In the genomic region with DNA sequence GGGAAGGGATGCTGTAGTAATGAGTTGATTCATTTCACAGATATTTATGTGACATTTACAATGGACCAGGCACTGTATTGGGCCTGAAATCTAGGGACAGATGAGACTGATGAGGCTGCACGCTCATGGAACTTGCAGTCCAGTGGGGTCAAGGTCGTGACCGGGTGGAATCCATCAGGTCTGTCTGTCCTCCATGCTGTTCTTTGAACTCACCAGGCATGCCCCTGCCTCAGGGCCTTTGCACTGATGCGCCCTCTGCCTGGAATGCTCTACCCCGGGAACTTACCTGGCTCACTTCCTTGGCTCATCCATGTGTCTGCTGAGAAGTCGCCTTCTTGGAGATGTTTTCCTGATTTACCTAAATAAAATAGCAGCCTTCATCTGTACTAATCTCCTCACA, we compare ENCODE assay signal across 28 cellular contexts.
"Had no signal": no experiment of that assay in that cellular context is flagged by ENCODE, and none has a peak within 500 bp of the region (broad histone marks: within the 10 kb centered on the region; RNA-seq: fewer than 3 reads in every experiment).

No MANE protein-coding gene starts in this region.

- H3K36me3 Mint-ChIP-seq: activated CD4-positive, alpha-beta memory T cell treated with anti-CD3 and anti-CD28 coated beads for 36 hours; activated naive CD8-positive, alpha-beta T cell; brain had no signal

- H3K4me3 Mint-ChIP-seq: activated B cell treated with CpG ODN at 0.5 μM for 24 hours; activated CD4-positive, alpha-beta memory T cell treated with anti-CD3 and anti-CD28 coated beads for 36 hours; activated CD4-positive, alpha-beta T cell treated with anti-CD3 and anti-CD28 coated beads, Interleukin-2, amount 10 ng/mL, durations not matched to agents 24 days and 14 days; activated CD8-positive, alpha-beta T cell treated with anti-CD3 and anti-CD28 coated beads, Interleukin-2, amount 10 ng/mL, durations not matched to agents 7 days and 5 days; activated naive CD8-positive, alpha-beta T cell; activated T-cell treated with anti-CD3 and anti-CD28 coated beads, Interleukin-2, amount 50 U/mL, for 4 hours; activated T-helper 17 cell treated with anti-CD3 and anti-CD28 coated beads, Interleukin-2, amount 50 U/mL, for 72 hours; brain; central memory CD8-positive, alpha-beta T cell; dendritic cell treated with granulocyte-macrophage colony-stimulating factor and Interleukin-4, amounts not matched to agents 40 ng/mL and 50 ng/mL, for 4 days; T-helper 1 cell treated with Interleukin-12 subunit alpha and Interleukin-12 subunit beta and Interleukin-4 antibody, amounts not matched to agents 30 μg/mL and 1 μg/mL, for 36 hours had no signal

- H3K4me3 ChIP-seq: ascending aorta, breast epithelium, coronary artery, dorsolateral prefrontal cortex, esophagus muscularis mucosa, gastroesophageal sphincter, heart right ventricle had no signal

- H3K9me3 Mint-ChIP-seq: activated CD4-positive, alpha-beta memory T cell treated with anti-CD3 and anti-CD28 coated beads for 36 hours; activated T-cell treated with anti-CD3 and anti-CD28 coated beads, Interleukin-2, amount 50 U/mL, for 4 hours; activated T-helper 17 cell treated with anti-CD3 and anti-CD28 coated beads, Interleukin-2, amount 50 U/mL, for 72 hours; central memory CD8-positive, alpha-beta T cell had no signal

- H3K27ac Mint-ChIP-seq: activated B cell treated with CpG ODN at 0.5 μM for 24 hours; activated CD4-positive, alpha-beta memory T cell treated with anti-CD3 and anti-CD28 coated beads for 36 hours; activated CD4-positive, alpha-beta T cell treated with anti-CD3 and anti-CD28 coated beads, Interleukin-2, amount 10 ng/mL, durations not matched to agents 24 days and 14 days; activated CD8-positive, alpha-beta T cell treated with anti-CD3 and anti-CD28 coated beads, Interleukin-2, amount 10 ng/mL, durations not matched to agents 7 days and 5 days; activated naive CD8-positive, alpha-beta T cell; activated T-helper 17 cell treated with anti-CD3 and anti-CD28 coated beads, Interleukin-2, amount 50 U/mL, for 72 hours; brain; dendritic cell treated with granulocyte-macrophage colony-stimulating factor and Interleukin-4, amounts not matched to agents 40 ng/mL and 50 ng/mL, for 4 days; T-helper 1 cell treated with Interleukin-12 subunit alpha and Interleukin-12 subunit beta and Interleukin-4 antibody, amounts not matched to agents 30 μg/mL and 1 μg/mL, for 36 hours had no signal

- H3K4me1 Mint-ChIP-seq: activated B cell treated with CpG ODN at 0.5 μM for 24 hours; activated CD4-positive, alpha-beta T cell treated with anti-CD3 and anti-CD28 coated beads, Interleukin-2, amount 10 ng/mL, durations not matched to agents 24 days and 14 days; activated T-helper 17 cell treated with anti-CD3 and anti-CD28 coated beads, Interleukin-2, amount 50 U/mL, for 72 hours; brain; central memory CD8-positive, alpha-beta T cell had no signal

- DNase-seq: activated B cell treated with CpG ODN at 0.5 μM for 24 hours; activated CD4-positive, alpha-beta memory T cell treated with anti-CD3 and anti-CD28 coated beads for 36 hours; activated CD4-positive, alpha-beta T cell treated with anti-CD3 and anti-CD28 coated beads, Interleukin-2, amount 10 ng/mL, durations not matched to agents 24 days and 14 days; activated CD8-positive, alpha-beta T cell treated with anti-CD3 and anti-CD28 coated beads, Interleukin-2, amount 10 ng/mL, durations not matched to agents 7 days and 5 days; activated effector memory CD4-positive, alpha-beta T cell treated with Interleukin-2 at 50 U/mL for 16 hours; activated gamma-delta T cell treated with Interleukin-2 at 50 U/mL for 16 hours; activated naive CD4-positive, alpha-beta T cell treated with anti-CD3 and anti-CD28 coated beads, Interleukin-2, amount 50 U/mL, for 16 hours; activated naive CD4-positive, alpha-beta T cell treated with Interleukin-2 at 50 U/mL for 16 hours; activated T-cell treated with anti-CD3 and anti-CD28 coated beads, Interleukin-2, amount 50 U/mL, for 4 hours; dorsolateral prefrontal cortex; effector memory CD4-positive, alpha-beta T cell; erythroblast; foreskin melanocyte; heart right ventricle; T-helper 9 cell; WERI-Rb-1 had no signal

- H3K27me3 Mint-ChIP-seq: activated CD4-positive, alpha-beta T cell treated with anti-CD3 and anti-CD28 coated beads, Interleukin-2, amount 10 ng/mL, durations not matched to agents 24 days and 14 days; activated naive CD8-positive, alpha-beta T cell had no signal

- ATAC-seq: activated CD4-positive, CD25-positive, alpha-beta regulatory T cell treated with anti-CD3 and anti-CD28 coated beads, Interleukin-2, amount 50 U/mL, for 24 hours; activated CD8-positive, alpha-beta T cell treated with anti-CD3 and anti-CD28 coated beads, Interleukin-2, amount 10 ng/mL, durations not matched to agents 7 days and 5 days; activated T-cell treated with anti-CD3 and anti-CD28 coated beads, Interleukin-2, amount 50 U/mL, for 4 hours; activated T-helper 17 cell treated with anti-CD3 and anti-CD28 coated beads, Interleukin-2, amount 50 U/mL, for 72 hours; gastroesophageal sphincter; heart right ventricle had no signal

- H3K27ac ChIP-seq: ascending aorta, breast epithelium, coronary artery, dorsolateral prefrontal cortex, esophagus muscularis mucosa, gastroesophageal sphincter, heart right ventricle, WERI-Rb-1 had no signal

- H3K27me3 ChIP-seq: ascending aorta, breast epithelium, gastroesophageal sphincter had no signal

- H3K36me3 ChIP-seq: ascending aorta, breast epithelium, esophagus muscularis mucosa, gastroesophageal sphincter, heart right ventricle, WERI-Rb-1 had no signal

- H3K4me1 ChIP-seq: ascending aorta, breast epithelium, esophagus muscularis mucosa, gastroesophageal sphincter, heart right ventricle had no signal

- H3K9me3 ChIP-seq: ascending aorta, esophagus muscularis mucosa, gastroesophageal sphincter, heart right ventricle had no signal
